Comparison of ENCODE assay signal across 1 cellular context in the genomic region with DNA sequence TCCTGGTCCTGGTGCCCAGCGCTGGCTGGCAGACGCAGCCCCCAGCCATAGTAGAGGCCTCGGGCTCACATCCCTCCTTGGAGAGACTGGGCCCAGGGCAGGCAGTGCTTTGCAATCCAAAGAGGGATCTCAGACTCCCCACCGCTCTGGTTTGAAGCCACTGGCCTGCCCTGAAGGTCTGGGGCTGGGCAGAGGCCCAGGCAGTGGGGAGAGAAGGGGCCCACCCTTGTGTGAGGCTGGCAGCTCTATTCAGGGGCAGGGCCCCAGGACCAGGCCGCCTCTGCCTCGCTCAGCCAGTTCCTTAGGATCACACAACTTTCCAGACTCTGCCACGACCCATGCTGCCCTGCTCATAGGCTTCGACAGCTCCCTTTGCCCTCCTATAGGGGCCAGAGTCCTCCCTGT.
TF ChIP-seq lines count a peak whose summit lies in the region.

No MANE protein-coding gene starts in this region.

TF ChIP-seq in H1, 55 proteins besides CTCF, POLR2A, EP300 and RAD21:
- no peak for TF ChIP-seq SRF (IDR thresholded peaks at IDR 0.05; ENCODE audit: low read depth, low read length)
- no peak for TF ChIP-seq KDM4A (IDR thresholded peaks at IDR 0.05; ENCODE audit: low read depth, low read length, severe bottlenecking)
- TF ChIP-seq, protein P1, sequence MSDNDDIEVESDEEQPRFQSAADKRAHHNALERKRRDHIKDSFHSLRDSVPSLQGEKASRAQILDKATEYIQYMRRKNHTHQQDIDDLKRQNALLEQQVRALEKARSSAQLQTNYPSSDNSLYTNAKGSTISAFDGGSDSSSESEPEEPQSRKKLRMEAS (IDR thresholded peaks at IDR 0.05): no peak
- no peak for TF ChIP-seq EZH2 (IDR thresholded peaks at IDR 0.05; ENCODE audit: low read depth, low read length, severe bottlenecking)
- no peak for TF ChIP-seq SP4 (IDR thresholded peaks at IDR 0.05; ENCODE audit: low read length)
- no peak for TF ChIP-seq PHF8 (conservative IDR thresholded peaks at IDR 0.05; ENCODE audit: low read depth, low read length)
- TF ChIP-seq, protein P2, sequence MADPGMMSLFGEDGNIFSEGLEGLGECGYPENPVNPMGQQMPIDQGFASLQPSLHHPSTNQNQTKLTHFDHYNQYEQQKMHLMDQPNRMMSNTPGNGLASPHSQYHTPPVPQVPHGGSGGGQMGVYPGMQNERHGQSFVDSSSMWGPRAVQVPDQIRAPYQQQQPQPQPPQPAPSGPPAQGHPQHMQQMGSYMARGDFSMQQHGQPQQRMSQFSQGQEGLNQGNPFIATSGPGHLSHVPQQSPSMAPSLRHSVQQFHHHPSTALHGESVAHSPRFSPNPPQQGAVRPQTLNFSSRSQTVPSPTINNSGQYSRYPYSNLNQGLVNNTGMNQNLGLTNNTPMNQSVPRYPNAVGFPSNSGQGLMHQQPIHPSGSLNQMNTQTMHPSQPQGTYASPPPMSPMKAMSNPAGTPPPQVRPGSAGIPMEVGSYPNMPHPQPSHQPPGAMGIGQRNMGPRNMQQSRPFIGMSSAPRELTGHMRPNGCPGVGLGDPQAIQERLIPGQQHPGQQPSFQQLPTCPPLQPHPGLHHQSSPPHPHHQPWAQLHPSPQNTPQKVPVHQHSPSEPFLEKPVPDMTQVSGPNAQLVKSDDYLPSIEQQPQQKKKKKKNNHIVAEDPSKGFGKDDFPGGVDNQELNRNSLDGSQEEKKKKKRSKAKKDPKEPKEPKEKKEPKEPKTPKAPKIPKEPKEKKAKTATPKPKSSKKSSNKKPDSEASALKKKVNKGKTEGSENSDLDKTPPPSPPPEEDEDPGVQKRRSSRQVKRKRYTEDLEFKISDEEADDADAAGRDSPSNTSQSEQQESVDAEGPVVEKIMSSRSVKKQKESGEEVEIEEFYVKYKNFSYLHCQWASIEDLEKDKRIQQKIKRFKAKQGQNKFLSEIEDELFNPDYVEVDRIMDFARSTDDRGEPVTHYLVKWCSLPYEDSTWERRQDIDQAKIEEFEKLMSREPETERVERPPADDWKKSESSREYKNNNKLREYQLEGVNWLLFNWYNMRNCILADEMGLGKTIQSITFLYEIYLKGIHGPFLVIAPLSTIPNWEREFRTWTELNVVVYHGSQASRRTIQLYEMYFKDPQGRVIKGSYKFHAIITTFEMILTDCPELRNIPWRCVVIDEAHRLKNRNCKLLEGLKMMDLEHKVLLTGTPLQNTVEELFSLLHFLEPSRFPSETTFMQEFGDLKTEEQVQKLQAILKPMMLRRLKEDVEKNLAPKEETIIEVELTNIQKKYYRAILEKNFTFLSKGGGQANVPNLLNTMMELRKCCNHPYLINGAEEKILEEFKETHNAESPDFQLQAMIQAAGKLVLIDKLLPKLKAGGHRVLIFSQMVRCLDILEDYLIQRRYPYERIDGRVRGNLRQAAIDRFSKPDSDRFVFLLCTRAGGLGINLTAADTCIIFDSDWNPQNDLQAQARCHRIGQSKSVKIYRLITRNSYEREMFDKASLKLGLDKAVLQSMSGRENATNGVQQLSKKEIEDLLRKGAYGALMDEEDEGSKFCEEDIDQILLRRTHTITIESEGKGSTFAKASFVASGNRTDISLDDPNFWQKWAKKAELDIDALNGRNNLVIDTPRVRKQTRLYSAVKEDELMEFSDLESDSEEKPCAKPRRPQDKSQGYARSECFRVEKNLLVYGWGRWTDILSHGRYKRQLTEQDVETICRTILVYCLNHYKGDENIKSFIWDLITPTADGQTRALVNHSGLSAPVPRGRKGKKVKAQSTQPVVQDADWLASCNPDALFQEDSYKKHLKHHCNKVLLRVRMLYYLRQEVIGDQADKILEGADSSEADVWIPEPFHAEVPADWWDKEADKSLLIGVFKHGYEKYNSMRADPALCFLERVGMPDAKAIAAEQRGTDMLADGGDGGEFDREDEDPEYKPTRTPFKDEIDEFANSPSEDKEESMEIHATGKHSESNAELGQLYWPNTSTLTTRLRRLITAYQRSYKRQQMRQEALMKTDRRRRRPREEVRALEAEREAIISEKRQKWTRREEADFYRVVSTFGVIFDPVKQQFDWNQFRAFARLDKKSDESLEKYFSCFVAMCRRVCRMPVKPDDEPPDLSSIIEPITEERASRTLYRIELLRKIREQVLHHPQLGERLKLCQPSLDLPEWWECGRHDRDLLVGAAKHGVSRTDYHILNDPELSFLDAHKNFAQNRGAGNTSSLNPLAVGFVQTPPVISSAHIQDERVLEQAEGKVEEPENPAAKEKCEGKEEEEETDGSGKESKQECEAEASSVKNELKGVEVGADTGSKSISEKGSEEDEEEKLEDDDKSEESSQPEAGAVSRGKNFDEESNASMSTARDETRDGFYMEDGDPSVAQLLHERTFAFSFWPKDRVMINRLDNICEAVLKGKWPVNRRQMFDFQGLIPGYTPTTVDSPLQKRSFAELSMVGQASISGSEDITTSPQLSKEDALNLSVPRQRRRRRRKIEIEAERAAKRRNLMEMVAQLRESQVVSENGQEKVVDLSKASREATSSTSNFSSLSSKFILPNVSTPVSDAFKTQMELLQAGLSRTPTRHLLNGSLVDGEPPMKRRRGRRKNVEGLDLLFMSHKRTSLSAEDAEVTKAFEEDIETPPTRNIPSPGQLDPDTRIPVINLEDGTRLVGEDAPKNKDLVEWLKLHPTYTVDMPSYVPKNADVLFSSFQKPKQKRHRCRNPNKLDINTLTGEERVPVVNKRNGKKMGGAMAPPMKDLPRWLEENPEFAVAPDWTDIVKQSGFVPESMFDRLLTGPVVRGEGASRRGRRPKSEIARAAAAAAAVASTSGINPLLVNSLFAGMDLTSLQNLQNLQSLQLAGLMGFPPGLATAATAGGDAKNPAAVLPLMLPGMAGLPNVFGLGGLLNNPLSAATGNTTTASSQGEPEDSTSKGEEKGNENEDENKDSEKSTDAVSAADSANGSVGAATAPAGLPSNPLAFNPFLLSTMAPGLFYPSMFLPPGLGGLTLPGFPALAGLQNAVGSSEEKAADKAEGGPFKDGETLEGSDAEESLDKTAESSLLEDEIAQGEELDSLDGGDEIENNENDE (IDR thresholded peaks at IDR 0.05; ENCODE audit: insufficient replicate concordance, low read length): no peak
- TF ChIP-seq SUZ12 (IDR thresholded peaks at IDR 0.05; ENCODE audit: low read length): no peak
- no peak for TF ChIP-seq GTF2F1 (IDR thresholded peaks at IDR 0.05; ENCODE audit: borderline replicate concordance, low read depth, low read length)
- TF ChIP-seq, protein P3, sequence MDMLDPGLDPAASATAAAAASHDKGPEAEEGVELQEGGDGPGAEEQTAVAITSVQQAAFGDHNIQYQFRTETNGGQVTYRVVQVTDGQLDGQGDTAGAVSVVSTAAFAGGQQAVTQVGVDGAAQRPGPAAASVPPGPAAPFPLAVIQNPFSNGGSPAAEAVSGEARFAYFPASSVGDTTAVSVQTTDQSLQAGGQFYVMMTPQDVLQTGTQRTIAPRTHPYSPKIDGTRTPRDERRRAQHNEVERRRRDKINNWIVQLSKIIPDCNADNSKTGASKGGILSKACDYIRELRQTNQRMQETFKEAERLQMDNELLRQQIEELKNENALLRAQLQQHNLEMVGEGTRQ (IDR thresholded peaks at IDR 0.05; ENCODE audit: low read length): no peak
- TF ChIP-seq, protein P4, sequence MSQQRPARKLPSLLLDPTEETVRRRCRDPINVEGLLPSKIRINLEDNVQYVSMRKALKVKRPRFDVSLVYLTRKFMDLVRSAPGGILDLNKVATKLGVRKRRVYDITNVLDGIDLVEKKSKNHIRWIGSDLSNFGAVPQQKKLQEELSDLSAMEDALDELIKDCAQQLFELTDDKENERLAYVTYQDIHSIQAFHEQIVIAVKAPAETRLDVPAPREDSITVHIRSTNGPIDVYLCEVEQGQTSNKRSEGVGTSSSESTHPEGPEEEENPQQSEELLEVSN (IDR thresholded peaks at IDR 0.05): no peak
TF ChIP-seq in H1: peak in this region for 0.
